Comparison of ENCODE assay signal across 29 cellular contexts in genomic region chr4:2069161-2069971, GRCh38. TPM values are rescaled to one million over a fixed set of nuclear protein-coding genes. Genes with fewer than 3 reads are reported as not detected.
A peak's percentile ranks its signal among the peaks of the same experiment; 100 is the strongest.
DNase-seq lines count a peak whose midpoint lies in the region; TF ChIP-seq lines count a peak whose summit lies in the region.
"Had no signal": no experiment of that assay in that cellular context is flagged by ENCODE, and none has a peak within 500 bp of the region (broad histone marks: within the 10 kb centered on the region; RNA-seq: fewer than 3 reads in every experiment).

No MANE protein-coding gene starts in this region.

- H3K4me3 ChIP-seq in H7 (ENCODE audit: insufficient read depth, low read depth, low read length) (no peak overlapping the region), sigmoid colon (no peak overlapping the region)
- H3K4me3 ChIP-seq: GM23248, upper lobe of left lung had no signal

- H3K9me3 Mint-ChIP-seq in activated naive CD4-positive, alpha-beta T cell treated with anti-CD3 and anti-CD28 coated beads, Interleukin-2, amount 10 ng/mL, durations not matched to agents 7 days and 5 days: peaks cover 1% of the 10 kb centered on the region
- H3K9me3 Mint-ChIP-seq in glutamatergic neuron (ENCODE audit: unreplicated experiment): peaks cover 6% of the 10 kb centered on the region
- H3K9me3 Mint-ChIP-seq: naive thymus-derived CD8-positive, alpha-beta T cell had no signal

- TF ChIP-seq CTCF in glutamatergic neuron (IDR thresholded peaks at IDR 0.05; ENCODE audit: partially characterized antibody, unreplicated experiment): no peak
- no peak for TF ChIP-seq CTCF in sigmoid colon (IDR thresholded peaks at IDR 0.05)

- intact Hi-C loops in sigmoid colon (cut with DNase I): no loop called here

- no peaks in the 10 kb centered on the region for H3K36me3 Mint-ChIP-seq in activated naive CD4-positive, alpha-beta T cell treated with anti-CD3 and anti-CD28 coated beads, Interleukin-2, amount 10 ng/mL, durations not matched to agents 7 days and 5 days
- no peaks in the 10 kb centered on the region for H3K36me3 Mint-ChIP-seq in glutamatergic neuron (ENCODE audit: unreplicated experiment)
- H3K36me3 Mint-ChIP-seq: naive thymus-derived CD8-positive, alpha-beta T cell had no signal

- no peaks in the 10 kb centered on the region for H3K4me1 ChIP-seq in sigmoid colon
- H3K4me1 ChIP-seq: upper lobe of left lung had no signal

- H3K27me3 ChIP-seq in H7 (ENCODE audit: control insufficient read depth, insufficient read depth, low read length) (no peaks in the 10 kb centered on the region), sigmoid colon (peaks cover 4 to 47% (median 18%) of the 10 kb centered on the region in 3 donors)
- H3K27me3 ChIP-seq: upper lobe of left lung had no signal

- TF ChIP-seq POLR2A in sigmoid colon (IDR thresholded peaks at IDR 0.05): no peak

- no peak overlapping the region for H3K27ac Mint-ChIP-seq in activated naive CD4-positive, alpha-beta T cell treated with anti-CD3 and anti-CD28 coated beads, Interleukin-2, amount 10 ng/mL, durations not matched to agents 7 days and 5 days
- H3K27ac Mint-ChIP-seq in glutamatergic neuron (ENCODE audit: unreplicated experiment): no peak overlapping the region
- H3K27ac Mint-ChIP-seq: activated CD4-positive, alpha-beta T cell treated with anti-CD3 and anti-CD28 coated beads for 36 hours; activated CD8-positive, alpha-beta T cell treated with anti-CD3 and anti-CD28 coated beads, Interleukin-2, amount 10 ng/mL, durations not matched to agents 7 days and 5 days; naive thymus-derived CD8-positive, alpha-beta T cell had no signal

- no peak overlapping the region for H3K27ac ChIP-seq in sigmoid colon
- H3K27ac ChIP-seq: GM23248, upper lobe of left lung had no signal

- no peaks in the 10 kb centered on the region for H3K36me3 ChIP-seq in H7 (replicated peaks; ENCODE audit: control insufficient read depth, insufficient read depth, low read length)
- H3K36me3 ChIP-seq in sigmoid colon: no peaks in the 10 kb centered on the region
- H3K36me3 ChIP-seq: upper lobe of left lung had no signal

- TF ChIP-seq EP300 in sigmoid colon (IDR thresholded peaks at IDR 0.05): no peak

- no peaks in the 10 kb centered on the region for H3K27me3 Mint-ChIP-seq in activated naive CD4-positive, alpha-beta T cell treated with anti-CD3 and anti-CD28 coated beads, Interleukin-2, amount 10 ng/mL, durations not matched to agents 7 days and 5 days
- peaks cover 4% of the 10 kb centered on the region for H3K27me3 Mint-ChIP-seq in glutamatergic neuron (ENCODE audit: unreplicated experiment)
- H3K27me3 Mint-ChIP-seq: activated CD4-positive, alpha-beta T cell treated with anti-CD3 and anti-CD28 coated beads for 36 hours had no signal

- no peaks in the 10 kb centered on the region for H3K9me3 ChIP-seq in sigmoid colon
- H3K9me3 ChIP-seq: upper lobe of left lung had no signal

- H3K4me1 Mint-ChIP-seq in activated naive CD4-positive, alpha-beta T cell treated with anti-CD3 and anti-CD28 coated beads, Interleukin-2, amount 10 ng/mL, durations not matched to agents 7 days and 5 days: no peaks in the 10 kb centered on the region
- no peaks in the 10 kb centered on the region for H3K4me1 Mint-ChIP-seq in glutamatergic neuron (ENCODE audit: low read depth, unreplicated experiment)
- H3K4me1 Mint-ChIP-seq: activated CD4-positive, alpha-beta T cell treated with anti-CD3 and anti-CD28 coated beads for 36 hours had no signal

- peak; percentile 14 for DNase-seq in activated naive CD4-positive, alpha-beta T cell treated with anti-CD3 and anti-CD28 coated beads, Interleukin-2, amount 10 ng/mL, durations not matched to agents 7 days and 5 days
- no peak for DNase-seq in activated naive CD4-positive, alpha-beta T cell (lab: John Stamatoyannopoulos, UW)
- DNase-seq in H7 (peak; percentile 86), glutamatergic neuron (peak; percentile 14), sigmoid colon (peak; percentile 45), NCI-H187 (lab: John Stamatoyannopoulos, UW) (no peak), DMS53 treated with DMSO at 0.1 percent for 48 hours (lab: John Stamatoyannopoulos, UW; ENCODE audit: unreplicated experiment) (no peak), NCI-H2196 (lab: John Stamatoyannopoulos, UW; ENCODE audit: unreplicated experiment) (no peak)
- DNase-seq: activated CD4-positive, alpha-beta T cell treated with anti-CD3 and anti-CD28 coated beads for 36 hours; activated CD8-positive, alpha-beta T cell treated with anti-CD3 and anti-CD28 coated beads, Interleukin-2, amount 10 ng/mL, durations not matched to agents 7 days and 5 days; activated gamma-delta T cell; activated T-cell treated with anti-CD3 and anti-CD28 coated beads for 4 hours; DMS79 treated with DMSO at 0.1 percent for 48 hours; GDM1; GM23248; islet precursor cell; KG1; midbrain; naive thymus-derived CD8-positive, alpha-beta T cell; NCI-H1092 treated with DMSO at 0.1 percent for 48 hours; NCI-H187 treated with DMSO at 0.1 percent for 48 hours; NCI-H2171 treated with DMSO at 0.1 percent for 48 hours; NCI-H526; NK-92 treated with Interleukin-12 subunit alpha and Interleukin-12 subunit beta, amount 100 ng/mL, for 24 hours; PC-3; retina; small intestine; stimulated activated naive CD4-positive, alpha-beta T cell had no signal

- no peak overlapping the region for H3K4me3 Mint-ChIP-seq in activated naive CD4-positive, alpha-beta T cell treated with anti-CD3 and anti-CD28 coated beads, Interleukin-2, amount 10 ng/mL, durations not matched to agents 7 days and 5 days
- no peak overlapping the region for H3K4me3 Mint-ChIP-seq in glutamatergic neuron (ENCODE audit: unreplicated experiment)
- H3K4me3 Mint-ChIP-seq: activated CD4-positive, alpha-beta T cell treated with anti-CD3 and anti-CD28 coated beads for 36 hours; activated CD8-positive, alpha-beta T cell treated with anti-CD3 and anti-CD28 coated beads, Interleukin-2, amount 10 ng/mL, durations not matched to agents 7 days and 5 days; naive thymus-derived CD8-positive, alpha-beta T cell had no signal

- CTCF ChIA-PET in activated naive CD4-positive, alpha-beta T cell treated with anti-CD3 and anti-CD28 coated beads, Interleukin-2, amount 10 ng/mL, durations not matched to agents 7 days and 5 days (lab: Charles Lee): no interaction called here

- WGBS in sigmoid colon, 2 donors: 78 to 86% methylated on average over 17 of the region's 17 CpGs

RNA-seq across cellular contexts. Expression of gene NAT8L, which starts 10.2 kb away (rescaled TPM):
- 4.1 and 5.2 TPM in 2 replicates for total RNA-seq in H7 (2014; rRNA removed; shearing (Covaris generic))
- total RNA-seq in glutamatergic neuron (ENCODE audit: unreplicated experiment) (8.3 TPM), sigmoid colon (under 1 TPM in 3 of 4 donors, not detected in 1; 0.27 to 0.36 (median 0.28) TPM)
- polyA plus RNA-seq in sigmoid colon: 1 to 10 TPM in 1 of 3 donors, under 1 TPM in 1, not detected in 1; under 0.01 to 2.4 TPM
- total RNA-seq: GM23248 had no signal
- polyA plus RNA-seq: naive thymus-derived CD8-positive, alpha-beta T cell had no signal

Comparison
In these comparisons a context has a peak if more than half of its experiments do, and no peak if none do; other contexts are left out.
1. DNase-seq: peak in activated naive CD4-positive, alpha-beta T cell treated with anti-CD3 and anti-CD28 coated beads, Interleukin-2, amount 10 ng/mL, durations not matched to agents 7 days and 5 days (single experiment), H7 (single experiment), glutamatergic neuron (single experiment) and sigmoid colon (single experiment); none in activated naive CD4-positive, alpha-beta T cell (0 of 4), NCI-H187 (0 of 2), DMS53 treated with DMSO at 0.1 percent for 48 hours (single experiment) and NCI-H2196 (single experiment).